In the genomic region with DNA sequence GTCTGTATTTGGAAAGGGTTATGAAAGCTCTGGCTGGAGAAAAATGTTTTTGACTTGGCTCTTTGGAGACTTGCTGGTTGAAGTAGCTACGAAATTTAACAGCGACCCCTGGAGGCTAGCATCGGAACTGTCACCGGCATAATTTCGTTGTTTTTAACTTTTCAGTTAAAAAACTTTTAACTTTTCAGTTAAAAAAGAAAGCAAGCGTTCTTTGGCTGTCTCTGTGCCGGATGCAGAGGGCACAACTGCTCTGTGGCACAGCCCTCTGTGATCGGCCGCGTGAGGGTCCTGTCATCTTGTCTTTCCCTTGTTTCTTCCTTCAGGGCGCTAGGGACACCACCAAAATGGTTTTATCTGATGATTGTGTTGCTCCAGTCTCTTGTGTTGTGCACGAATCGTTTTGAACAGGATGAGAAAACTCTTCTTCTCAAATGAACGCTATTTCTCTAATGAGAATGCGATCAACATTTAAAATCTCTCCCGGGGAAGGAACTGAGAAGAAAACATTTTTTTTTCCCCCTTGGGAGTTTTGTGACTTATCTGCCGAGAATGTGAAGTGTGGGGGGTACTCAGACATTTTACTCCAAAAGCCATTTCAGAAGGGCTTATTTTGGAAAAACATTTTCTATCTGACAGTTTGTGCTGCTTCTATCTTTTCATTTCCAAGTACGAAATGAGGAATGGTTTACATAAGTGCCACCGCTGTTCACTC, we compare ENCODE assay signal across 8 cellular contexts. TPM values are rescaled to one million over a fixed set of nuclear protein-coding genes. Genes with fewer than 3 reads are reported as not detected.
A peak's percentile ranks its signal among the peaks of the same experiment; 100 is the strongest.
DNase-seq lines count a peak whose midpoint lies in the region; ATAC-seq and TF ChIP-seq lines count a peak whose summit lies in the region.

No MANE protein-coding gene starts in this region.

- DNase-seq in NOMO-1 (lab: John Stamatoyannopoulos, UW; ENCODE audit: unreplicated experiment in 2 of 2), result peak; percentile 3 to 8
- no peak for DNase-seq in NOMO-1 treated with dmso at 0.1 percent for 144 hours (lab: John Stamatoyannopoulos, UW; ENCODE audit: unreplicated experiment)
- peak; percentile 27 for DNase-seq in NCI-H146 treated with DMSO at 0.1 percent for 48 hours (lab: John Stamatoyannopoulos, UW; ENCODE audit: unreplicated experiment)
- DNase-seq in activated CD4-positive, alpha-beta memory T cell treated with anti-CD3 and anti-CD28 coated beads, Interleukin-2, amount 10 ng/mL, durations not matched to agents 7 days and 5 days, result peak; percentile 45
- DNase-seq in erythroblast (lab: John Stamatoyannopoulos, UW), result peak; percentile 52 to 71
- peak; percentile 54 for DNase-seq in neural crest cell (ENCODE audit: low read depth, low spot score)
- DNase-seq in type B pancreatic cell (ENCODE audit: extremely low spot score, unreplicated experiment), result no peak

- POLR2A ChIA-PET in activated CD4-positive, alpha-beta memory T cell treated with anti-CD3 and anti-CD28 coated beads, Interleukin-2, amount 10 ng/mL, durations not matched to agents 7 days and 5 days (lab: Charles Lee), result no interaction called here

- no peaks in the 10 kb centered on the region for H3K9me3 Mint-ChIP-seq in activated CD4-positive, alpha-beta memory T cell treated with anti-CD3 and anti-CD28 coated beads, Interleukin-2, amount 10 ng/mL, durations not matched to agents 7 days and 5 days
- H3K9me3 Mint-ChIP-seq in neural crest cell, result peaks cover 5% of the 10 kb centered on the region
- no peaks in the 10 kb centered on the region for H3K9me3 Mint-ChIP-seq in type B pancreatic cell

- no peak overlapping the region for H3K27ac Mint-ChIP-seq in activated CD4-positive, alpha-beta memory T cell treated with anti-CD3 and anti-CD28 coated beads, Interleukin-2, amount 10 ng/mL, durations not matched to agents 7 days and 5 days
- H3K27ac Mint-ChIP-seq in neural crest cell (ENCODE audit: unreplicated experiment), result peak overlapping the region; percentile 52
- H3K27ac Mint-ChIP-seq in type B pancreatic cell, result no peak overlapping the region

- CTCF ChIA-PET in activated CD4-positive, alpha-beta memory T cell treated with anti-CD3 and anti-CD28 coated beads, Interleukin-2, amount 10 ng/mL, durations not matched to agents 7 days and 5 days (lab: Charles Lee), result interaction anchor here (0.7 to 1.6 kb wide), 11 partner anchors 9 to 291 kb away, joined by 3 to 16 read pairs (median 3); no protein-coding TSS in a partner anchor

- no peak for TF ChIP-seq POLR2A in erythroblast (IDR thresholded peaks at IDR 0.05; ENCODE audit: low read length)

- H3K4me3 Mint-ChIP-seq in activated CD4-positive, alpha-beta memory T cell treated with anti-CD3 and anti-CD28 coated beads, Interleukin-2, amount 10 ng/mL, durations not matched to agents 7 days and 5 days, result no peak overlapping the region
- peak overlapping the region; percentile 69 for H3K4me3 Mint-ChIP-seq in neural crest cell
- H3K4me3 Mint-ChIP-seq in type B pancreatic cell, result peak overlapping the region; percentile 52

- no peaks in the 10 kb centered on the region for H3K36me3 Mint-ChIP-seq in activated CD4-positive, alpha-beta memory T cell treated with anti-CD3 and anti-CD28 coated beads, Interleukin-2, amount 10 ng/mL, durations not matched to agents 7 days and 5 days (ENCODE audit: low read depth)
- peaks cover 5% of the 10 kb centered on the region for H3K36me3 Mint-ChIP-seq in neural crest cell (ENCODE audit: low read depth)
- H3K36me3 Mint-ChIP-seq in type B pancreatic cell, result no peaks in the 10 kb centered on the region

- no peaks in the 10 kb centered on the region for H3K4me1 Mint-ChIP-seq in activated CD4-positive, alpha-beta memory T cell treated with anti-CD3 and anti-CD28 coated beads, Interleukin-2, amount 10 ng/mL, durations not matched to agents 7 days and 5 days
- H3K4me1 Mint-ChIP-seq in neural crest cell (peaks cover 6% of the 10 kb centered on the region), type B pancreatic cell (ENCODE audit: unreplicated experiment) (no peaks in the 10 kb centered on the region)

- peaks cover 19% of the 10 kb centered on the region for H3K27me3 Mint-ChIP-seq in activated CD4-positive, alpha-beta memory T cell treated with anti-CD3 and anti-CD28 coated beads, Interleukin-2, amount 10 ng/mL, durations not matched to agents 7 days and 5 days
- H3K27me3 Mint-ChIP-seq in neural crest cell (ENCODE audit: low read depth) (peaks cover 19% of the 10 kb centered on the region), type B pancreatic cell (peaks cover 30% of the 10 kb centered on the region)

- no peak for ATAC-seq in HG02642 (IDR thresholded peaks at IDR 0.05; ENCODE audit: poor library complexity, unreplicated experiment)

- TF ChIP-seq CTCF in neural crest cell (conservative IDR thresholded peaks at IDR 0.05), result peak; percentile 95
- TF ChIP-seq CTCF in type B pancreatic cell (conservative IDR thresholded peaks at IDR 0.05), result peak; percentile 98

RNA-seq across cellular contexts. Expression of a gene that starts 57.1 kb away (rescaled TPM):
- not detected for total RNA-seq in activated CD4-positive, alpha-beta memory T cell treated with anti-CD3 and anti-CD28 coated beads, Interleukin-2, amount 10 ng/mL, durations not matched to agents 7 days and 5 days
- total RNA-seq in neural crest cell (0.57 and 0.68 TPM in 2 replicates), type B pancreatic cell (ENCODE audit: low replicate concordance) (0.34 and 1.2 TPM in 2 replicates)

Comparison
In these comparisons a context has a peak if more than half of its experiments do, and no peak if none do; other contexts are left out.
1. DNase-seq: peak in NOMO-1 (2 of 2), NCI-H146 treated with DMSO at 0.1 percent for 48 hours (single experiment), activated CD4-positive, alpha-beta memory T cell treated with anti-CD3 and anti-CD28 coated beads, Interleukin-2, amount 10 ng/mL, durations not matched to agents 7 days and 5 days (single experiment), erythroblast (2 of 2) and neural crest cell (single experiment); none in NOMO-1 treated with dmso at 0.1 percent for 144 hours (single experiment) and type B pancreatic cell (single experiment).